ENCODE assay signal across 24 cellular contexts in genomic region chr2:12331698-12332097, GRCh38.
DNase-seq lines count a peak whose midpoint lies in the region; ATAC-seq, FAIRE-seq and TF ChIP-seq lines count a peak whose summit lies in the region.
"Had no signal": no experiment of that assay in that cellular context is flagged by ENCODE, and none has a peak within 500 bp of the region (broad histone marks: within the 10 kb centered on the region; RNA-seq: fewer than 3 reads in every experiment).

No MANE protein-coding gene starts in this region.

- H2AFZ ChIP-seq in astrocyte (ENCODE audit: low read depth, low read length) (no peak overlapping the region), osteoblast (ENCODE audit: low read length) (no peak overlapping the region), PC-9 (no peak overlapping the region)

- no peak overlapping the region for H3K4me3 ChIP-seq in astrocyte (ENCODE audit: insufficient read depth, low read depth, low read length)
- H3K4me3 ChIP-seq in osteoblast (ENCODE audit: insufficient read depth, low read length), result no peak overlapping the region
- H3K4me3 ChIP-seq in PC-9, result no peak overlapping the region
- H3K4me3 ChIP-seq: BLaER1, GM12878 had no signal

- FAIRE-seq in astrocyte (lab: Jason Lieb, UNC), result no peak
- FAIRE-seq: A204.1, GM12878, GM12892, GM18507 had no signal

- H3F3A ChIP-seq in PC-9 (ENCODE audit: insufficient read depth, low read depth), result no peaks in the 10 kb centered on the region

- no peaks in the 10 kb centered on the region for H3K79me2 ChIP-seq in astrocyte (ENCODE audit: insufficient read depth, low read length)
- no peaks in the 10 kb centered on the region for H3K79me2 ChIP-seq in osteoblast (ENCODE audit: insufficient read depth, low read length)
- no peaks in the 10 kb centered on the region for H3K79me2 ChIP-seq in PC-9 (ENCODE audit: low read depth)

- peak overlapping the region; percentile 14 for H3K27ac Mint-ChIP-seq in activated T-cell treated with anti-CD3 and anti-CD28 coated beads, Interleukin-2, amount 50 U/mL, for 72 hours
- no peak overlapping the region for H3K27ac Mint-ChIP-seq in astrocyte (ENCODE audit: unreplicated experiment)
- H3K27ac Mint-ChIP-seq: CD14-positive monocyte; CD4-positive, alpha-beta memory T cell; CD4-positive, CD25-positive, alpha-beta regulatory T cell; CD8-positive, alpha-beta memory T cell had no signal

- peaks cover 19% of the 10 kb centered on the region for H3K27me3 Mint-ChIP-seq in activated T-cell treated with anti-CD3 and anti-CD28 coated beads, Interleukin-2, amount 50 U/mL, for 72 hours (ENCODE audit: low read depth)
- no peaks in the 10 kb centered on the region for H3K27me3 Mint-ChIP-seq in astrocyte (ENCODE audit: low read depth, unreplicated experiment)
- H3K27me3 Mint-ChIP-seq: CD4-positive, alpha-beta memory T cell; CD4-positive, CD25-positive, alpha-beta regulatory T cell had no signal

- intact Hi-C loops in PC-9 (cut with micrococcal nuclease; ENCODE audit: unreplicated experiment), result no loop called here

- no peak overlapping the region for H3K27ac ChIP-seq in astrocyte (ENCODE audit: low read depth, low read length)
- H3K27ac ChIP-seq in osteoblast (ENCODE audit: low read depth, low read length), result peak overlapping the region; percentile 58
- H3K27ac ChIP-seq in PC-9, result no peak overlapping the region
- H3K27ac ChIP-seq: BLaER1 had no signal

- no peaks in the 10 kb centered on the region for H3K9me2 ChIP-seq in PC-9 (ENCODE audit: insufficient read depth)

- H3K9ac ChIP-seq in astrocyte (ENCODE audit: low read length), result no peak overlapping the region
- H3K9ac ChIP-seq: BLaER1 had no signal

- ATAC-seq in activated T-cell treated with anti-CD3 and anti-CD28 coated beads, Interleukin-2, amount 50 U/mL, for 72 hours (replicated peaks in 1 of 2), result no peak
- ATAC-seq: GM12878 had no signal

- H3K4me1 ChIP-seq in astrocyte (ENCODE audit: insufficient read depth, low read length) (peaks cover 6% of the 10 kb centered on the region), osteoblast (ENCODE audit: insufficient read depth, low read length) (peaks cover 10% of the 10 kb centered on the region), PC-9 (replicated peaks; ENCODE audit: insufficient read depth) (0 out of 2 replicates have a peak, but pooled peaks cover 3% of the 10 kb centered on the region)

- H3K4me3 Mint-ChIP-seq in activated T-cell treated with anti-CD3 and anti-CD28 coated beads, Interleukin-2, amount 50 U/mL, for 72 hours, result no peak overlapping the region
- H3K4me3 Mint-ChIP-seq in astrocyte (ENCODE audit: unreplicated experiment), result peak overlapping the region; percentile 25
- H3K4me3 Mint-ChIP-seq: CD14-positive monocyte; CD4-positive, alpha-beta memory T cell; CD4-positive, CD25-positive, alpha-beta regulatory T cell; CD8-positive, alpha-beta memory T cell had no signal

- POLR2A ChIA-PET in PC-9 (lab: Charles Lee; ENCODE audit: unreplicated experiment), result no interaction called here

- no TSS peak for BruUV-seq in PC-9 (replicated peaks; lab: Mats Ljungman, UMichigan)

- H3K27me3 ChIP-seq in astrocyte (ENCODE audit: insufficient read depth, low read length), result no peaks in the 10 kb centered on the region
- H3K27me3 ChIP-seq in osteoblast (ENCODE audit: insufficient read depth, low read length), result no peaks in the 10 kb centered on the region
- H3K27me3 ChIP-seq in PC-9 (ENCODE audit: insufficient read depth, low read depth), result no peaks in the 10 kb centered on the region
- H3K27me3 ChIP-seq: BE2C, BLaER1 had no signal

- no peaks in the 10 kb centered on the region for H3K36me3 ChIP-seq in astrocyte (ENCODE audit: insufficient read depth, low read length)
- H3K36me3 ChIP-seq in osteoblast (ENCODE audit: insufficient read depth, low read length), result no peaks in the 10 kb centered on the region
- H3K36me3 ChIP-seq in PC-9 (ENCODE audit: low read depth), result no peaks in the 10 kb centered on the region
- H3K36me3 ChIP-seq: BE2C, BLaER1 had no signal

- H3K4me1 Mint-ChIP-seq in activated T-cell treated with anti-CD3 and anti-CD28 coated beads, Interleukin-2, amount 50 U/mL, for 72 hours (ENCODE audit: low read depth), result no peaks in the 10 kb centered on the region
- peaks cover 12% of the 10 kb centered on the region for H3K4me1 Mint-ChIP-seq in astrocyte (ENCODE audit: low read depth, unreplicated experiment)

- H3K9me3 ChIP-seq in astrocyte (ENCODE audit: insufficient read depth, low read depth, low read length) (no peaks in the 10 kb centered on the region), osteoblast (ENCODE audit: low read depth, low read length) (no peaks in the 10 kb centered on the region), PC-9 (ENCODE audit: insufficient read depth, low read depth) (0 out of 2 replicates have a peak, but pooled peaks cover 4% of the 10 kb centered on the region)

- H3K4me2 ChIP-seq in astrocyte (ENCODE audit: low read length) (no peak overlapping the region), osteoblast (ENCODE audit: insufficient read depth, low read length) (no peak overlapping the region), PC-9 (no peak overlapping the region)
- H3K4me2 ChIP-seq: BLaER1 had no signal

- CTCF ChIA-PET in PC-9 (lab: Charles Lee), result no interaction called here

- H4K20me1 ChIP-seq in astrocyte (ENCODE audit: insufficient read depth, low read length), result no peaks in the 10 kb centered on the region
- no peaks in the 10 kb centered on the region for H4K20me1 ChIP-seq in osteoblast (ENCODE audit: insufficient read depth, low read length)
- no peaks in the 10 kb centered on the region for H4K20me1 ChIP-seq in PC-9 (ENCODE audit: insufficient read depth)
- H4K20me1 ChIP-seq: BLaER1 had no signal

- H3K36me3 Mint-ChIP-seq in activated T-cell treated with anti-CD3 and anti-CD28 coated beads, Interleukin-2, amount 50 U/mL, for 72 hours (ENCODE audit: insufficient read depth in 2 of 2), result no peaks in the 10 kb centered on the region
- no peaks in the 10 kb centered on the region for H3K36me3 Mint-ChIP-seq in astrocyte (ENCODE audit: low read depth, unreplicated experiment)
- H3K36me3 Mint-ChIP-seq: CD14-positive monocyte; CD4-positive, alpha-beta memory T cell; CD4-positive, CD25-positive, alpha-beta regulatory T cell; CD8-positive, alpha-beta memory T cell had no signal

- H3K9me3 Mint-ChIP-seq in activated T-cell treated with anti-CD3 and anti-CD28 coated beads, Interleukin-2, amount 50 U/mL, for 72 hours, result peaks cover 2% of the 10 kb centered on the region in 2 donors
- peaks cover 9% of the 10 kb centered on the region for H3K9me3 Mint-ChIP-seq in astrocyte (ENCODE audit: unreplicated experiment)
- H3K9me3 Mint-ChIP-seq: CD8-positive, alpha-beta memory T cell had no signal

- TF ChIP-seq CTCF in astrocyte (IDR thresholded peaks at IDR 0.05; ENCODE audit: insufficient read depth, low read depth, low read length) (no peak), osteoblast (IDR thresholded peaks at IDR 0.05; ENCODE audit: extremely low read depth, low read depth, low read length) (no peak), PC-9 (conservative IDR thresholded peaks at IDR 0.05) (no peak)

- no peak for DNase-seq in activated T-cell treated with anti-CD3 and anti-CD28 coated beads, Interleukin-2, amount 50 U/mL, for 72 hours
- no peak for DNase-seq in activated T-cell treated with anti-CD3 and anti-CD28 coated beads, Interleukin-2, amount 50 U/mL, for 1 hour
- DNase-seq in astrocyte (ENCODE audit: low read depth) (no peak), osteoblast (ENCODE audit: insufficient read length, low spot score, missing footprints) (no peak), PC-9 (no peak), NCI-H774 (lab: John Stamatoyannopoulos, UW) (no peak)
- DNase-seq: 8988T; BE2C; C1 segment of cervical spinal cord; CD4-positive, alpha-beta memory T cell; CD4-positive, CD25-positive, alpha-beta regulatory T cell; CD8-positive, alpha-beta memory T cell; COR-L47; DMS 273 treated with DMSO at 0.1 percent for 48 hours; DMS153; DMS79; DND-41; GDM1 had no signal
